ENCODE assay signal across 9 cellular contexts in the genomic region with DNA sequence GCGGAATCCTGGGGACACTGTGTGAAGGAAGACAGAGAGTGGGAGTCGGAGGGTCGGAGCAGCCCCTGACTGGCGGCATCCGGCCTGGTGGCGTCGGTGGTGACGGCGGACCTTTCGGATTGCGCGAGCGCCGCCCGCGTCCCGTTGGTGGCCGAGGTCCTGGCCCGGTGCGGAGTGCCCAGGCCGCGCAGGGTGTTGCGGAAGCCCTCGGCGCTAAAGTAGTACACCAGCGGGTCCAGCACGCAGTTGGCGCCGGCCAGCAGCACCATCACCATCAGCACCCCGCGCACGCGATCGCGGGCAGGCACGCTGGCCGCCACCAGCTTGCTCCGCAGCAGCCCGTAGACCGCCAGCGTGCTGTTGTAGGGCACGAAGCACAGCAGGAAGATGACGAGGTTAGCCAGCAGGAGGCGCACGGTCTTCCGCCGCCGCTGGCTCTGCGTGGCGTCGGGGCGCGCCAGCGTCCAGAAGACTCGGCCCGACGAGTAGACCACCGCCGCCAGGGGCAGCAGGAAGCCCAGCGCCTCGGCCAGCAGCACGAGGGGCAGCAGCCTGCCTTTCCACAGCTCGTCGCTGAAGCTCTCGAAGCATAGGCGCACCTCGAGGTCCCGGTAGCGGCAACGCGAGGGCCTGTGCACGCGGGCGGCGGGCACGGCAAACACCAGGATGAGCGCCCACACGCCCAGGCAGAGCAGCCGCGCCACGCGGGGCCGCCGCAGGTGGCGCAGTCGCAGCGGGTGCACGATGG. TPM values are rescaled to one million over a fixed set of nuclear protein-coding genes. Genes with fewer than 3 reads are reported as not detected.
DNase-seq lines count a peak whose midpoint lies in the region; ATAC-seq, FAIRE-seq and TF ChIP-seq lines count a peak whose summit lies in the region.
"Had no signal": no experiment of that assay in that cellular context is flagged by ENCODE, and none has a peak within 500 bp of the region (broad histone marks: within the 10 kb centered on the region; RNA-seq: fewer than 3 reads in every experiment).

No MANE protein-coding gene starts in this region.

- H3K4me2 ChIP-seq in Karpas-422 (ENCODE audit: low read depth, low read length, poor library complexity, severe bottlenecking): no peak overlapping the region

- H3K36me3 Mint-ChIP-seq in activated T-cell treated with anti-CD3 and anti-CD28 coated beads, Interleukin-2, amount 50 U/mL, for 72 hours (ENCODE audit: insufficient read depth in 2 of 2): no peaks in the 10 kb centered on the region
- H3K36me3 Mint-ChIP-seq in progenitor cell of endocrine pancreas (ENCODE audit: insufficient read depth): no peaks in the 10 kb centered on the region

- H3K9me3 ChIP-seq in Karpas-422 (ENCODE audit: low read length): no peaks in the 10 kb centered on the region

- no peaks in the 10 kb centered on the region; the same call in 1 of the 2 replicates for H3K4me1 ChIP-seq in Karpas-422 (ENCODE audit: low read length)

- peaks cover 7% of the 10 kb centered on the region for H3K4me1 Mint-ChIP-seq in activated T-cell treated with anti-CD3 and anti-CD28 coated beads, Interleukin-2, amount 50 U/mL, for 72 hours (ENCODE audit: low read depth)
- peaks cover 4% of the 10 kb centered on the region for H3K4me1 Mint-ChIP-seq in progenitor cell of endocrine pancreas (ENCODE audit: low read depth)

- no peak overlapping the region for H3K27ac Mint-ChIP-seq in activated T-cell treated with anti-CD3 and anti-CD28 coated beads, Interleukin-2, amount 50 U/mL, for 72 hours
- no peak overlapping the region for H3K27ac Mint-ChIP-seq in progenitor cell of endocrine pancreas

- no peak overlapping the region for H2AFZ ChIP-seq in Karpas-422 (ENCODE audit: low read length)

- peak overlapping the region; percentile 69 to 71 for H3K4me3 Mint-ChIP-seq in activated T-cell treated with anti-CD3 and anti-CD28 coated beads, Interleukin-2, amount 50 U/mL, for 72 hours
- peak overlapping the region; percentile 6 for H3K4me3 Mint-ChIP-seq in progenitor cell of endocrine pancreas (ENCODE audit: low read depth)

- TF ChIP-seq CTCF in progenitor cell of endocrine pancreas (IDR thresholded peaks at IDR 0.05; ENCODE audit: unreplicated experiment): peak; percentile 96

- H3K27me3 Mint-ChIP-seq in activated T-cell treated with anti-CD3 and anti-CD28 coated beads, Interleukin-2, amount 50 U/mL, for 72 hours (ENCODE audit: low read depth): no peaks in the 10 kb centered on the region
- H3K27me3 Mint-ChIP-seq in progenitor cell of endocrine pancreas: peaks cover 30% of the 10 kb centered on the region

- no peaks in the 10 kb centered on the region for H3K9me3 Mint-ChIP-seq in activated T-cell treated with anti-CD3 and anti-CD28 coated beads, Interleukin-2, amount 50 U/mL, for 72 hours
- H3K9me3 Mint-ChIP-seq in progenitor cell of endocrine pancreas (ENCODE audit: low read depth): no peaks in the 10 kb centered on the region

- H4K20me1 ChIP-seq in Karpas-422 (ENCODE audit: insufficient read depth, low read depth, low read length): no peaks in the 10 kb centered on the region

- no peaks in the 10 kb centered on the region for H3K36me3 ChIP-seq in Karpas-422 (ENCODE audit: insufficient read depth, low read length)

- FAIRE-seq in frontal cortex (lab: Jason Lieb, UNC): no peak

- DNase-seq in ELF-1 (ENCODE audit: low read depth, low spot score): peak; percentile 97
- DNase-seq in activated T-cell treated with anti-CD3 and anti-CD28 coated beads, Interleukin-2, amount 50 U/mL, for 72 hours: peak; percentile 57 to 71
- peak; percentile 46 to 56 for DNase-seq in frontal cortex (ENCODE audit: low spot score in 2 of 2)
- DNase-seq in progenitor cell of endocrine pancreas (ENCODE audit: low spot score, unreplicated experiment): peak; percentile 85
- no peak for DNase-seq in caudate nucleus (lab: John Stamatoyannopoulos, UW)
- no peak for DNase-seq in NCI-H1105 (lab: John Stamatoyannopoulos, UW)
- DNase-seq in Karpas-422: no peak
- no peak for DNase-seq in DMS114 treated with DMSO at 0.1 percent for 48 hours (lab: John Stamatoyannopoulos, UW; ENCODE audit: unreplicated experiment)

- no peak overlapping the region for H3K9ac ChIP-seq in Karpas-422 (ENCODE audit: low read length)

- H3K27ac ChIP-seq in caudate nucleus (ENCODE audit: low read depth, low read length) (no peak overlapping the region), Karpas-422 (ENCODE audit: low read length) (no peak overlapping the region)

- no peak overlapping the region for H3K4me3 ChIP-seq in Karpas-422 (ENCODE audit: low read length)

- no peaks in the 10 kb centered on the region for H3K27me3 ChIP-seq in Karpas-422 (ENCODE audit: low read length)

- H3K9me2 ChIP-seq in Karpas-422 (replicated peaks; ENCODE audit: insufficient read depth, low read length): no peaks in the 10 kb centered on the region

- peaks cover 5% of the 10 kb centered on the region; the same call in 1 of the 2 replicates for H3K79me2 ChIP-seq in Karpas-422 (ENCODE audit: low read length)

- ATAC-seq in activated T-cell treated with anti-CD3 and anti-CD28 coated beads, Interleukin-2, amount 50 U/mL, for 72 hours (replicated peaks in 1 of 2): peak; percentile 76 to 86

RNA-seq across cellular contexts. Expression of a gene that starts 13.1 kb away (rescaled TPM):
- total RNA-seq in activated T-cell treated with anti-CD3 and anti-CD28 coated beads, Interleukin-2, amount 50 U/mL, for 72 hours: 100 to 1,000 TPM; 292 to 299 TPM
- total RNA-seq in frontal cortex: 201 TPM
- 370 and 406 TPM in 2 replicates for total RNA-seq in progenitor cell of endocrine pancreas
- total RNA-seq in Karpas-422 (2014; rRNA removed; shearing (Covaris generic); ENCODE audit: low replicate concordance): 216 and 315 TPM in 2 replicates

RNA-seq across cellular contexts. Expression of a gene that starts 15.4 kb away (rescaled TPM):
- total RNA-seq in activated T-cell treated with anti-CD3 and anti-CD28 coated beads, Interleukin-2, amount 50 U/mL, for 72 hours: 1 to 10 TPM; 4.1 to 8.9 TPM
- 0.41 TPM for total RNA-seq in frontal cortex
- total RNA-seq in progenitor cell of endocrine pancreas: 0.27 TPM in 1 of 2 replicates, not detected in the other
- 10.3 and 14.6 TPM in 2 replicates for total RNA-seq in Karpas-422 (2014; rRNA removed; shearing (Covaris generic); ENCODE audit: low replicate concordance)
- total RNA-seq: renal cortical epithelial cell had no signal

RNA-seq across cellular contexts. Expression of a gene that starts 26.9 kb away (rescaled TPM):
- 1 to 10 TPM; 5.2 to 6.1 TPM for total RNA-seq in activated T-cell treated with anti-CD3 and anti-CD28 coated beads, Interleukin-2, amount 50 U/mL, for 72 hours
- total RNA-seq in frontal cortex (0.41 TPM), progenitor cell of endocrine pancreas (5.0 and 5.6 TPM in 2 replicates)
- 2.2 and 4.2 TPM in 2 replicates for total RNA-seq in Karpas-422 (2014; rRNA removed; shearing (Covaris generic); ENCODE audit: low replicate concordance)

RNA-seq across cellular contexts. Expression of a gene that starts 42.6 kb away (rescaled TPM):
- 10 to 100 TPM; 27.6 to 28.0 TPM for total RNA-seq in activated T-cell treated with anti-CD3 and anti-CD28 coated beads, Interleukin-2, amount 50 U/mL, for 72 hours
- 81.9 TPM for total RNA-seq in frontal cortex
- total RNA-seq in progenitor cell of endocrine pancreas: 105 and 110 TPM in 2 replicates
- 40.1 and 52.9 TPM in 2 replicates for total RNA-seq in Karpas-422 (2014; rRNA removed; shearing (Covaris generic); ENCODE audit: low replicate concordance)

RNA-seq across cellular contexts. Expression of a gene that starts 52.2 kb away (rescaled TPM):
- 10 to 100 TPM; 76.9 to 89.8 TPM for total RNA-seq in activated T-cell treated with anti-CD3 and anti-CD28 coated beads, Interleukin-2, amount 50 U/mL, for 72 hours
- total RNA-seq in frontal cortex (9.4 TPM), progenitor cell of endocrine pancreas (95.9 and 96.0 TPM in 2 replicates)
- total RNA-seq in Karpas-422 (2014; rRNA removed; shearing (Covaris generic); ENCODE audit: low replicate concordance): 66.2 and 85.7 TPM in 2 replicates

Comparison
In these comparisons a context has a peak if more than half of its experiments do, and no peak if none do; other contexts are left out.
1. DNase-seq: peak in ELF-1 (single experiment), activated T-cell treated with anti-CD3 and anti-CD28 coated beads, Interleukin-2, amount 50 U/mL, for 72 hours (2 of 2), frontal cortex (2 of 2) and progenitor cell of endocrine pancreas (single experiment); none in caudate nucleus (0 of 61), NCI-H1105 (single experiment), Karpas-422 (single experiment) and DMS114 treated with DMSO at 0.1 percent for 48 hours (single experiment).